Comparison of ENCODE assay signal across 1 cellular context in the genomic region with DNA sequence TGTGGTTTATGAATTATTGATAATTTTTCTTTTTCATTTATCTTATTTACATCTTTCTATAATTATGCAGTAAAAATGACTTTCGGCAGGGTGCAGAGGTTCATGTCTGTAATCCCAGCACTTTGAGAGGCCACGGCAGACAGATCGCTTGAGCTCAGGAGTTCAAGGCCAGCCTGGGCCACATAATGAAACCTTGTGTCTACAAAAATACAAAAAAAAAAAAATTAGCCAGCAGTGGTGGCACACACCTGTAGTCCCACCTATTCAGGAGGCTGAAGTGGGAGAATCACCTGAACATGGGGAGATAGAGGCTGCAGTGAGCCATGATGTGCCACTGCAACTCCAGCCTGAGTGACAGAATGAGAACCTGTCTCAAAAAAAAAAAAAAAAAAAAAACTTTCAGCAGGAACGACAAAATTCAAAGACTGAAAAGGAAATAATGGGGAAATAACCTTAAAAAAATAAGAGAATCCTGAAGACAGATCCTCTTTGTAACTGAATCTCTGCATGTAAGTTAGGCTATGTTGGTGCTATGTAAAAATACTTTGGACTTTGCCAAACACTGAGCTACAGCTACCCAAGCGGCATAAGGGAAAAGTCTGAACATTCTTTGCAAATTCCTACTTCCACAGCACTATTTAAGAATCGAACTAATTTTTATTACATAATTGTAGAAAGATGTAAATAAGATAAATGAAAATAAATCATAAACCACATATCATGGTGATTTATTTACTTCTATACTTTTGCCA.
TF ChIP-seq lines count a peak whose summit lies in the region.

No MANE protein-coding gene starts in this region.

TF ChIP-seq in HepG2, 621 proteins besides CTCF, POLR2A, EP300 and RAD21 (continued from another document):
- TF ChIP-seq ZBTB40 (IDR thresholded peaks at IDR 0.05) (no peak), ZBTB40 (CRISPR knock-in tag; IDR thresholded peaks at IDR 0.05) (no peak), MBNL3 (CRISPR knock-in tag; conservative IDR thresholded peaks at IDR 0.05) (no peak)
